ENCODE assay signal across 8 cellular contexts in genomic region chr18:35949903-35950627, GRCh38.
DNase-seq lines count a peak whose midpoint lies in the region; ATAC-seq and TF ChIP-seq lines count a peak whose summit lies in the region.

No MANE protein-coding gene starts in this region.

- H3K4me3 ChIP-seq in AG09309 (ENCODE audit: control insufficient read depth, low read depth, low read length), result peak overlapping the region; percentile 56
- peak overlapping the region; percentile 18 to 69 (median 60) for H3K4me3 ChIP-seq in heart left ventricle
- H3K4me3 ChIP-seq in ovary, result peak overlapping the region; percentile 51

- no peaks in the 10 kb centered on the region for H3K9me3 Mint-ChIP-seq in activated naive CD8-positive, alpha-beta T cell treated with anti-CD3 and anti-CD28 coated beads for 36 hours

- H3K36me3 ChIP-seq in heart left ventricle, result no peaks in the 10 kb centered on the region
- H3K36me3 ChIP-seq in ovary, result no peaks in the 10 kb centered on the region

- H3K9me3 ChIP-seq in heart left ventricle, result peaks cover 0 to 8% (median 0%) of the 10 kb centered on the region in 12 donors
- no peaks in the 10 kb centered on the region for H3K9me3 ChIP-seq in ovary

- ATAC-seq in GM19025 (IDR thresholded peaks at IDR 0.05; ENCODE audit: low read depth, unreplicated experiment) (peak; percentile 53), heart left ventricle (peak; percentile 50 to 85 (median 82))

- no peak overlapping the region for H3K27ac Mint-ChIP-seq in activated naive CD8-positive, alpha-beta T cell treated with anti-CD3 and anti-CD28 coated beads for 36 hours

- H3K27me3 Mint-ChIP-seq in activated naive CD8-positive, alpha-beta T cell treated with anti-CD3 and anti-CD28 coated beads for 36 hours, result peaks cover 23% of the 10 kb centered on the region

- H3K27ac ChIP-seq in heart left ventricle (peak overlapping the region in 1 of 12 donors; percentile 2), ovary (no peak overlapping the region)

- intact Hi-C loops in heart left ventricle (cut with DNase I) (loop anchor here (1.0 to 10.0 kb wide), 7 partner anchors 193 to 565 kb away; no protein-coding TSS in a partner anchor), ovary (cut with DNase I) (loop anchor here in 2 of 4 donors (10.0 kb wide), 2 partner anchors 535 to 545 kb away; no protein-coding TSS in a partner anchor)

- DNase-seq in AG09309 (ENCODE audit: low read depth) (no peak), Kasumi-1 (lab: John Stamatoyannopoulos, UW) (peak; percentile 46 to 48), SK-MEL-5 (ENCODE audit: low read depth, low spot score) (peak; percentile 57), heart left ventricle (peak; percentile 40 to 76 (median 52)), ovary (peak; percentile 35 to 63 (median 55)), ureter (ENCODE audit: low spot score) (peak; percentile 63)
- DNase-seq in activated naive CD8-positive, alpha-beta T cell treated with anti-CD3 and anti-CD28 coated beads for 36 hours, result peak; percentile 40

- in situ Hi-C loops in SK-MEL-5 (cut with HindIII; ENCODE audit: low pct_unique_long_range_greater_than_20kb, low sequenced_read_pairs), result no loop called here

- H3K4me1 Mint-ChIP-seq in activated naive CD8-positive, alpha-beta T cell treated with anti-CD3 and anti-CD28 coated beads for 36 hours, result peaks cover 6% of the 10 kb centered on the region

- H3K36me3 Mint-ChIP-seq in activated naive CD8-positive, alpha-beta T cell treated with anti-CD3 and anti-CD28 coated beads for 36 hours, result no peaks in the 10 kb centered on the region

- no peak for TF ChIP-seq EP300 in ovary (IDR thresholded peaks at IDR 0.05)

- peak overlapping the region; percentile 75 for H3K4me3 Mint-ChIP-seq in activated naive CD8-positive, alpha-beta T cell treated with anti-CD3 and anti-CD28 coated beads for 36 hours

- TF ChIP-seq CTCF in AG09309 (IDR thresholded peaks at IDR 0.05; ENCODE audit: control insufficient read depth, insufficient read depth, low read depth, low read length, missing control alignments), result peak; percentile 88
- peak; percentile 84 to 96 (median 93) for TF ChIP-seq CTCF in heart left ventricle (IDR thresholded peaks at IDR 0.05)
- peak; percentile 55 to 67 (median 62) for TF ChIP-seq CTCF in ovary (IDR thresholded peaks at IDR 0.05)

- 4 to 12% (median 5%) methylated on average over 25 to 54 of the region's 54 CpGs for WGBS in heart left ventricle, 4 donors
- WGBS in ovary, 3 donors, result 2 to 3% (median 2%) methylated on average over 47 to 54 of the region's 54 CpGs

- H3K4me1 ChIP-seq in heart left ventricle, result peaks cover 0 to 13% (median 0%) of the 10 kb centered on the region in 12 donors
- peaks cover 3% of the 10 kb centered on the region for H3K4me1 ChIP-seq in ovary (ENCODE audit: insufficient read depth)

- H3K27me3 ChIP-seq in heart left ventricle (peaks cover 0 to 8% (median 0%) of the 10 kb centered on the region in 9 donors), ovary (no peaks in the 10 kb centered on the region)

- TF ChIP-seq POLR2A in heart left ventricle (IDR thresholded peaks at IDR 0.05) (no peak), ovary (IDR thresholded peaks at IDR 0.05) (no peak)
